8 cellular contexts compared by ENCODE assay signal in genomic region chr9:111895996-111896941, GRCh38. TPM values are rescaled to one million over a fixed set of nuclear protein-coding genes. Genes with fewer than 3 reads are reported as not detected.
DNase-seq lines count a peak whose midpoint lies in the region; ATAC-seq, FAIRE-seq and TF ChIP-seq lines count a peak whose summit lies in the region.

Gene UGCG (plus strand): TSS chr9:111896814. CDS start chr9:111897216, 402 bp downstream.

- H3K4me3 ChIP-seq in A549, result peak within 1 kb of the TSS; percentile 92
- H3K4me3 ChIP-seq in cardiac fibroblast (replicated peaks in 1 of 2; ENCODE audit: low read depth in 2 of 2, low read length in 2 of 2), result peak within 1 kb of the TSS; percentile 90 to 92

- H3K27me3 Mint-ChIP-seq in activated B cell treated with CpG ODN at 0.5 μM for 24 hours, result no peaks in the 10 kb centered on the region

- peak within 1 kb of the TSS; percentile 87 to 97 for H3K27ac ChIP-seq in A549

- peak within 1 kb of the TSS; percentile 93 for H3K27ac Mint-ChIP-seq in activated B cell treated with CpG ODN at 0.5 μM for 24 hours

- peak; percentile 90 to 93 for ATAC-seq in A549
- ATAC-seq in GM18858 (IDR thresholded peaks at IDR 0.05; ENCODE audit: unreplicated experiment), result peak; percentile 66
- ATAC-seq in HG03095 (IDR thresholded peaks at IDR 0.05; ENCODE audit: unreplicated experiment), result peak; percentile 81
- ATAC-seq in activated B cell treated with CpG ODN at 0.5 μM for 24 hours (ENCODE audit: low read depth), result peak; percentile 87

- H3K4me3 Mint-ChIP-seq in activated B cell treated with CpG ODN at 0.5 μM for 24 hours, result peak within 1 kb of the TSS; percentile 96

- no peaks in the 10 kb centered on the region for H3K9me3 ChIP-seq in A549

- CTCF ChIA-PET in A549 (lab: Yijun Ruan, JAX) (interaction anchor here (0.6 to 2.0 kb wide), 17 partner anchors 12 to 179 kb away, joined by 3 to 13 read pairs (median 3); no protein-coding TSS in a partner anchor), activated B cell treated with CpG ODN at 0.5 μM for 24 hours (lab: Charles Lee) (interaction anchor here (0.9 to 2.8 kb wide), 4 partner anchors 20 to 178 kb away, joined by 3 to 15 read pairs (median 3); no protein-coding TSS in a partner anchor)

- FAIRE-seq in A549 (lab: Jason Lieb, UNC), result no peak

- no peak for TF ChIP-seq EP300 in A549 (IDR thresholded peaks at IDR 0.05)

- no peak for TF ChIP-seq CTCF in A549 (IDR thresholded peaks at IDR 0.05)
- TF ChIP-seq CTCF in activated B cell treated with CpG ODN at 0.5 μM for 24 hours (IDR thresholded peaks at IDR 0.05), result no peak
- TF ChIP-seq CTCF in cardiac fibroblast (IDR thresholded peaks at IDR 0.05; ENCODE audit: low read depth, low read length), result no peak

- TF ChIP-seq RAD21 in A549 (conservative IDR thresholded peaks at IDR 0.05 in 1 of 2, IDR thresholded peaks at IDR 0.05 in 1 of 2), result 0 out of 5 replicates have a peak, but pooled peaks of 1 of the 2 experiments have one; percentile 12

- 5% methylated on average over 28 of the region's 84 CpGs for WGBS in A549 (ENCODE audit: missing lambda C conversion rate)

- H3K9me3 Mint-ChIP-seq in activated B cell treated with CpG ODN at 0.5 μM for 24 hours, result no peaks in the 10 kb centered on the region

- TF ChIP-seq POLR2A in A549 (IDR thresholded peaks at IDR 0.05; ENCODE audit: low read length), result peak; percentile 97

- intact Hi-C loops in activated B cell treated with CpG ODN at 0.5 μM for 24 hours (cut with micrococcal nuclease), result loop anchor here (1.0 to 10.0 kb wide), 8 partner anchors 54 to 1519 kb away; partner anchors contain the start of genes C9orf43, DNAJC25, INIP and POLE3

- peak within 1 kb of the TSS; percentile 82 for H3K4me2 ChIP-seq in A549

- DNase-seq in A549 (ENCODE audit: low read depth in 1 of 2, low spot score in 1 of 2), result peak; percentile 79 to 90
- peak; percentile 93 for DNase-seq in NCI-H2196 (lab: John Stamatoyannopoulos, UW; ENCODE audit: unreplicated experiment)
- peak; percentile 92 for DNase-seq in activated B cell treated with CpG ODN at 0.5 μM for 24 hours
- peak; percentile 85 to 95 for DNase-seq in cardiac fibroblast (ENCODE audit: low read depth in 2 of 2)
- DNase-seq in inferior parietal cortex (ENCODE audit: extremely low spot score), result peak; percentile 88
- peak; percentile 75 to 76 for DNase-seq in stimulated activated CD4-positive, alpha-beta T cell treated with anti-CD3 and anti-CD28 coated beads, Interleukin-12 subunit alpha, Interleukin-12 subunit beta, amount 100 ng/mL, for 24 hours (ENCODE audit: low read depth in 2 of 2)

- H3K36me3 Mint-ChIP-seq in activated B cell treated with CpG ODN at 0.5 μM for 24 hours (ENCODE audit: low read depth), result peaks cover 12% of the 10 kb centered on the region

- peaks cover 45% of the 10 kb centered on the region for H3K4me1 ChIP-seq in A549

- POLR2A ChIA-PET in A549 (lab: Yijun Ruan, JAX), result interaction anchor here (0.5 to 2.7 kb wide), 26 partner anchors 10 to 484 kb away, joined by 3 to 24 read pairs (median 5); partner anchors contain the start of genes DNAJC25 and HSDL2
- POLR2A ChIA-PET in activated B cell treated with CpG ODN at 0.5 μM for 24 hours (lab: Charles Lee), result interaction anchor here (0.6 to 3.6 kb wide), 35 partner anchors 8 to 822 kb away, joined by 3 to 122 read pairs (median 5); partner anchors contain the start of genes HSDL2, INIP and PTBP3

- peaks cover 16% of the 10 kb centered on the region for H3K4me1 Mint-ChIP-seq in activated B cell treated with CpG ODN at 0.5 μM for 24 hours

TF ChIP-seq in A549, 52 proteins besides CTCF, POLR2A, EP300 and RAD21 (continues in another document):
- TF ChIP-seq, protein P1, sequence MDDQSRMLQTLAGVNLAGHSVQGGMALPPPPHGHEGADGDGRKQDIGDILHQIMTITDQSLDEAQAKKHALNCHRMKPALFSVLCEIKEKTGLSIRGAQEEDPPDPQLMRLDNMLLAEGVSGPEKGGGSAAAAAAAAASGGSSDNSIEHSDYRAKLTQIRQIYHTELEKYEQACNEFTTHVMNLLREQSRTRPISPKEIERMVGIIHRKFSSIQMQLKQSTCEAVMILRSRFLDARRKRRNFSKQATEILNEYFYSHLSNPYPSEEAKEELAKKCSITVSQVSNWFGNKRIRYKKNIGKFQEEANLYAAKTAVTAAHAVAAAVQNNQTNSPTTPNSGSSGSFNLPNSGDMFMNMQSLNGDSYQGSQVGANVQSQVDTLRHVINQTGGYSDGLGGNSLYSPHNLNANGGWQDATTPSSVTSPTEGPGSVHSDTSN (IDR thresholded peaks at IDR 0.05), result no peak
- TF ChIP-seq FOSB (CRISPR knock-in tag; IDR thresholded peaks at IDR 0.05), result no peak
- TF ChIP-seq KDM1A (IDR thresholded peaks at IDR 0.05; ENCODE audit: low read depth), result no peak
- TF ChIP-seq RNF2 (IDR thresholded peaks at IDR 0.05; ENCODE audit: borderline replicate concordance, low read depth), result no peak
- no peak for TF ChIP-seq CHD4 (IDR thresholded peaks at IDR 0.05; ENCODE audit: borderline replicate concordance)
- TF ChIP-seq, protein P2, sequence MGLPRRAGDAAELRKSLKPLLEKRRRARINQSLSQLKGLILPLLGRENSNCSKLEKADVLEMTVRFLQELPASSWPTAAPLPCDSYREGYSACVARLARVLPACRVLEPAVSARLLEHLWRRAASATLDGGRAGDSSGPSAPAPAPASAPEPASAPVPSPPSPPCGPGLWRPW (IDR thresholded peaks at IDR 0.05), result no peak
- TF ChIP-seq RCOR1 (IDR thresholded peaks at IDR 0.05; ENCODE audit: low read depth, low read length), result no peak
- no peak for TF ChIP-seq ZFP36 (IDR thresholded peaks at IDR 0.05; ENCODE audit: borderline replicate concordance, partially characterized antibody)
- TF ChIP-seq ESRRA (IDR thresholded peaks at IDR 0.05; ENCODE audit: borderline replicate concordance, low read length), result no peak
- no peak for TF ChIP-seq TP53 (CRISPR knock-in tag; IDR thresholded peaks at IDR 0.05)
- no peak for TF ChIP-seq RARB (CRISPR knock-in tag; IDR thresholded peaks at IDR 0.05)
- TF ChIP-seq NFE2L2 (conservative IDR thresholded peaks at IDR 0.05; ENCODE audit: low read length), result no peak
- TF ChIP-seq CBX2 (IDR thresholded peaks at IDR 0.05; ENCODE audit: borderline replicate concordance, low read depth), result no peak
- TF ChIP-seq EHMT2 (IDR thresholded peaks at IDR 0.05; ENCODE audit: low read depth), result no peak
- no peak for TF ChIP-seq ZC3H11A (IDR thresholded peaks at IDR 0.05)
- no peak for TF ChIP-seq REST (IDR thresholded peaks at IDR 0.05)
- no peak for TF ChIP-seq BHLHE40 (IDR thresholded peaks at IDR 0.05; ENCODE audit: low read depth, low read length)
- no peak for TF ChIP-seq NPAS2 (CRISPR knock-in tag; IDR thresholded peaks at IDR 0.05; ENCODE audit: borderline replicate concordance)
- TF ChIP-seq TFCP2L1 (CRISPR knock-in tag; IDR thresholded peaks at IDR 0.05), result no peak
- TF ChIP-seq, protein P3, sequence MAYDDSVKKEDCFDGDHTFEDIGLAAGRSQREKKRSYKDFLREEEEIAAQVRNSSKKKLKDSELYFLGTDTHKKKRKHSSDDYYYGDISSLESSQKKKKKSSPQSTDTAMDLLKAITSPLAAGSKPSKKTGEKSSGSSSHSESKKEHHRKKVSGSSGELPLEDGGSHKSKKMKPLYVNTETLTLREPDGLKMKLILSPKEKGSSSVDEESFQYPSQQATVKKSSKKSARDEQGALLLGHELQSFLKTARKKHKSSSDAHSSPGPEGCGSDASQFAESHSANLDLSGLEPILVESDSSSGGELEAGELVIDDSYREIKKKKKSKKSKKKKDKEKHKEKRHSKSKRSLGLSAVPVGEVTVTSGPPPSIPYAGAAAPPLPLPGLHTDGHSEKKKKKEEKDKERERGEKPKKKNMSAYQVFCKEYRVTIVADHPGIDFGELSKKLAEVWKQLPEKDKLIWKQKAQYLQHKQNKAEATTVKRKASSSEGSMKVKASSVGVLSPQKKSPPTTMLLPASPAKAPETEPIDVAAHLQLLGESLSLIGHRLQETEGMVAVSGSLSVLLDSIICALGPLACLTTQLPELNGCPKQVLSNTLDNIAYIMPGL (CRISPR knock-in tag; IDR thresholded peaks at IDR 0.05; ENCODE audit: borderline replicate concordance), result no peak
- TF ChIP-seq SMC3 (IDR thresholded peaks at IDR 0.05), result no peak; the same call in 2 of the 3 replicates
- peak; percentile 69 to 92; a peak in 4 of 5 replicates for TF ChIP-seq JUN (IDR thresholded peaks at IDR 0.05)
- no peak for TF ChIP-seq POLR2AphosphoS2 (conservative IDR thresholded peaks at IDR 0.05; ENCODE audit: low read length)
- TF ChIP-seq RFX5 (IDR thresholded peaks at IDR 0.05), result peak; percentile 29; the same call in 1 of the 2 replicates

RNA-seq across cellular contexts. Expression of gene UGCG, which starts in this region (rescaled TPM):
- polyA plus RNA-seq in A549 (2011; rRNA removed) (16.7 and 25.9 TPM in 2 replicates), A549 (2017; fragmentation: RNase III; extraction: RNeasy Plus Mini Kit Qiagen cat#74134 plus additional on column Dnase treatment) (10.5 to 12.1 TPM (median 11.6 TPM) in 3 replicates)
- 7.8 and 9.5 TPM in 2 replicates for polyA plus RNA-seq in A549 (2012; cell fraction: cytosol; rRNA removed)
- 7.4 and 10.6 TPM in 2 replicates for polyA plus RNA-seq in A549 (2012; cell fraction: nucleus; rRNA removed)
- 14.5 and 17.2 TPM in 2 replicates for polyA minus RNA-seq in A549 (2011; rRNA and poly(A)+ RNA removed)
- 103 and 111 TPM in 2 replicates for total RNA-seq in activated B cell treated with CpG ODN at 0.5 μM for 24 hours

Comparison
In these comparisons a context has a peak if more than half of its experiments do, and no peak if none do; other contexts are left out.
1. Peak in every context shown above with its lines: DNase-seq, ATAC-seq, H3K4me3 ChIP-seq and H3K27ac ChIP-seq.